In the genomic region with DNA sequence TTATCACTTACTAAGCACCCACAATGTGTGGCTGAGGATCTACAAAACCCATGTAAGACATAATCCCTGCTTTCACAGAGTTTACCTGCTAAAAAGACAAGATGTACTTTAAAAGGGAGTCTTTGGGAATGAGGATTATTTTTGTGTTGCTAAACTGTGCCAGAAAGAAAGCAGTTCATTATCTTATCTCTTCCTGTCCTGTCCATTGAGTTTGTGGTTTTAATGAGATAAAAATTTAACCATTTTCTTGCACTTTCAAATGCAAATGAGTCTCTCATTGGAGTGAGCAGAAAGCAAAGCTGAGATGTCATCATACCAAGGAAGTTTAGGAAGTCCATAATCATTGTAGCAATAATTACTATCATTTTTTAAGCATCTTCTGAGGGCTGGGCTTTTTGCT, we compare ENCODE assay signal across 2 cellular contexts.
TF ChIP-seq lines count a peak whose summit lies in the region.

No MANE protein-coding gene starts in this region.

TF ChIP-seq in GM23338, 12 proteins besides CTCF, POLR2A, EP300 and RAD21 (continued from another document):
- TF ChIP-seq EZH2phosphoT487 (IDR thresholded peaks at IDR 0.05; ENCODE audit: unreplicated experiment) = no peak
- TF ChIP-seq, protein P1, sequence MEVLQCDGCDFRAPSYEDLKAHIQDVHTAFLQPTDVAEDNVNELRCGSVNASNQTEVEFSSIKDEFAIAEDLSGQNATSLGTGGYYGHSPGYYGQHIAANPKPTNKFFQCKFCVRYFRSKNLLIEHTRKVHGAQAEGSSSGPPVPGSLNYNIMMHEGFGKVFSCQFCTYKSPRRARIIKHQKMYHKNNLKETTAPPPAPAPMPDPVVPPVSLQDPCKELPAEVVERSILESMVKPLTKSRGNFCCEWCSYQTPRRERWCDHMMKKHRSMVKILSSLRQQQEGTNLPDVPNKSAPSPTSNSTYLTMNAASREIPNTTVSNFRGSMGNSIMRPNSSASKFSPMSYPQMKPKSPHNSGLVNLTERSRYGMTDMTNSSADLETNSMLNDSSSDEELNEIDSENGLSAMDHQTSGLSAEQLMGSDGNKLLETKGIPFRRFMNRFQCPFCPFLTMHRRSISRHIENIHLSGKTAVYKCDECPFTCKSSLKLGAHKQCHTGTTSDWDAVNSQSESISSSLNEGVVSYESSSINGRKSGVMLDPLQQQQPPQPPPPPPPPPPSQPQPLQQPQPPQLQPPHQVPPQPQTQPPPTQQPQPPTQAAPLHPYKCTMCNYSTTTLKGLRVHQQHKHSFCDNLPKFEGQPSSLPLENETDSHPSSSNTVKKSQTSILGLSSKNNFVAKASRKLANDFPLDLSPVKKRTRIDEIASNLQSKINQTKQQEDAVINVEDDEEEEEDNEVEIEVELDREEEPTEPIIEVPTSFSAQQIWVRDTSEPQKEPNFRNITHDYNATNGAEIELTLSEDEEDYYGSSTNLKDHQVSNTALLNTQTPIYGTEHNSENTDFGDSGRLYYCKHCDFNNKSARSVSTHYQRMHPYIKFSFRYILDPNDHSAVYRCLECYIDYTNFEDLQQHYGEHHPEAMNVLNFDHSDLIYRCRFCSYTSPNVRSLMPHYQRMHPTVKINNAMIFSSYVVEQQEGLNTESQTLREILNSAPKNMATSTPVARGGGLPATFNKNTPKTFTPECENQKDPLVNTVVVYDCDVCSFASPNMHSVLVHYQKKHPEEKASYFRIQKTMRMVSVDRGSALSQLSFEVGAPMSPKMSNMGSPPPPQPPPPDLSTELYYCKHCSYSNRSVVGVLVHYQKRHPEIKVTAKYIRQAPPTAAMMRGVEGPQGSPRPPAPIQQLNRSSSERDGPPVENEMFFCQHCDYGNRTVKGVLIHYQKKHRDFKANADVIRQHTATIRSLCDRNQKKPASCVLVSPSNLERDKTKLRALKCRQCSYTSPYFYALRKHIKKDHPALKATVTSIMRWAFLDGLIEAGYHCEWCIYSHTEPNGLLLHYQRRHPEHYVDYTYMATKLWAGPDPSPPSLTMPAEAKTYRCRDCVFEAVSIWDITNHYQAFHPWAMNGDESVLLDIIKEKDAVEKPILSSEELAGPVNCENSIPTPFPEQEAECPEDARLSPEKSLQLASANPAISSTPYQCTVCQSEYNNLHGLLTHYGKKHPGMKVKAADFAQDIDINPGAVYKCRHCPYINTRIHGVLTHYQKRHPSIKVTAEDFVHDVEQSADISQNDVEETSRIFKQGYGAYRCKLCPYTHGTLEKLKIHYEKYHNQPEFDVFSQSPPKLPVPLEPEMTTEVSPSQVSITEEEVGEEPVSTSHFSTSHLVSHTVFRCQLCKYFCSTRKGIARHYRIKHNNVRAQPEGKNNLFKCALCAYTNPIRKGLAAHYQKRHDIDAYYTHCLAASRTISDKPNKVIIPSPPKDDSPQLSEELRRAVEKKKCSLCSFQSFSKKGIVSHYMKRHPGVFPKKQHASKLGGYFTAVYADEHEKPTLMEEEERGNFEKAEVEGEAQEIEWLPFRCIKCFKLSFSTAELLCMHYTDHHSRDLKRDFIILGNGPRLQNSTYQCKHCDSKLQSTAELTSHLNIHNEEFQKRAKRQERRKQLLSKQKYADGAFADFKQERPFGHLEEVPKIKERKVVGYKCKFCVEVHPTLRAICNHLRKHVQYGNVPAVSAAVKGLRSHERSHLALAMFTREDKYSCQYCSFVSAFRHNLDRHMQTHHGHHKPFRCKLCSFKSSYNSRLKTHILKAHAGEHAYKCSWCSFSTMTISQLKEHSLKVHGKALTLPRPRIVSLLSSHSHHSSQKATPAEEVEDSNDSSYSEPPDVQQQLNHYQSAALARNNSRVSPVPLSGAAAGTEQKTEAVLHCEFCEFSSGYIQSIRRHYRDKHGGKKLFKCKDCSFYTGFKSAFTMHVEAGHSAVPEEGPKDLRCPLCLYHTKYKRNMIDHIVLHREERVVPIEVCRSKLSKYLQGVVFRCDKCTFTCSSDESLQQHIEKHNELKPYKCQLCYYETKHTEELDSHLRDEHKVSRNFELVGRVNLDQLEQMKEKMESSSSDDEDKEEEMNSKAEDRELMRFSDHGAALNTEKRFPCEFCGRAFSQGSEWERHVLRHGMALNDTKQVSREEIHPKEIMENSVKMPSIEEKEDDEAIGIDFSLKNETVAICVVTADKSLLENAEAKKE (CRISPR knock-in tag; IDR thresholded peaks at IDR 0.05) = no peak
- no peak for TF ChIP-seq EZH2 (IDR thresholded peaks at IDR 0.05; ENCODE audit: low read depth, unreplicated experiment)
- TF ChIP-seq, protein P2, sequence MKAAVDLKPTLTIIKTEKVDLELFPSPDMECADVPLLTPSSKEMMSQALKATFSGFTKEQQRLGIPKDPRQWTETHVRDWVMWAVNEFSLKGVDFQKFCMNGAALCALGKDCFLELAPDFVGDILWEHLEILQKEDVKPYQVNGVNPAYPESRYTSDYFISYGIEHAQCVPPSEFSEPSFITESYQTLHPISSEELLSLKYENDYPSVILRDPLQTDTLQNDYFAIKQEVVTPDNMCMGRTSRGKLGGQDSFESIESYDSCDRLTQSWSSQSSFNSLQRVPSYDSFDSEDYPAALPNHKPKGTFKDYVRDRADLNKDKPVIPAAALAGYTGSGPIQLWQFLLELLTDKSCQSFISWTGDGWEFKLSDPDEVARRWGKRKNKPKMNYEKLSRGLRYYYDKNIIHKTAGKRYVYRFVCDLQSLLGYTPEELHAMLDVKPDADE (IDR thresholded peaks at IDR 0.05) = no peak
- no peak for TF ChIP-seq CREB1 (CRISPR knock-in tag; IDR thresholded peaks at IDR 0.05; ENCODE audit: low read depth)
- TF ChIP-seq STAT1 (IDR thresholded peaks at IDR 0.05; ENCODE audit: unreplicated experiment) = no peak
- no peak for TF ChIP-seq NANOG (IDR thresholded peaks at IDR 0.05; ENCODE audit: borderline replicate concordance)
- no peak for TF ChIP-seq JUNB (IDR thresholded peaks at IDR 0.05; ENCODE audit: unreplicated experiment)

TF ChIP-seq in HepG2, 621 proteins besides CTCF, POLR2A, EP300 and RAD21 (continued from another document):
- no peak for TF ChIP-seq KDM2A (CRISPR knock-in tag; IDR thresholded peaks at IDR 0.05; ENCODE audit: borderline replicate concordance, low read depth)
- TF ChIP-seq, protein P3, sequence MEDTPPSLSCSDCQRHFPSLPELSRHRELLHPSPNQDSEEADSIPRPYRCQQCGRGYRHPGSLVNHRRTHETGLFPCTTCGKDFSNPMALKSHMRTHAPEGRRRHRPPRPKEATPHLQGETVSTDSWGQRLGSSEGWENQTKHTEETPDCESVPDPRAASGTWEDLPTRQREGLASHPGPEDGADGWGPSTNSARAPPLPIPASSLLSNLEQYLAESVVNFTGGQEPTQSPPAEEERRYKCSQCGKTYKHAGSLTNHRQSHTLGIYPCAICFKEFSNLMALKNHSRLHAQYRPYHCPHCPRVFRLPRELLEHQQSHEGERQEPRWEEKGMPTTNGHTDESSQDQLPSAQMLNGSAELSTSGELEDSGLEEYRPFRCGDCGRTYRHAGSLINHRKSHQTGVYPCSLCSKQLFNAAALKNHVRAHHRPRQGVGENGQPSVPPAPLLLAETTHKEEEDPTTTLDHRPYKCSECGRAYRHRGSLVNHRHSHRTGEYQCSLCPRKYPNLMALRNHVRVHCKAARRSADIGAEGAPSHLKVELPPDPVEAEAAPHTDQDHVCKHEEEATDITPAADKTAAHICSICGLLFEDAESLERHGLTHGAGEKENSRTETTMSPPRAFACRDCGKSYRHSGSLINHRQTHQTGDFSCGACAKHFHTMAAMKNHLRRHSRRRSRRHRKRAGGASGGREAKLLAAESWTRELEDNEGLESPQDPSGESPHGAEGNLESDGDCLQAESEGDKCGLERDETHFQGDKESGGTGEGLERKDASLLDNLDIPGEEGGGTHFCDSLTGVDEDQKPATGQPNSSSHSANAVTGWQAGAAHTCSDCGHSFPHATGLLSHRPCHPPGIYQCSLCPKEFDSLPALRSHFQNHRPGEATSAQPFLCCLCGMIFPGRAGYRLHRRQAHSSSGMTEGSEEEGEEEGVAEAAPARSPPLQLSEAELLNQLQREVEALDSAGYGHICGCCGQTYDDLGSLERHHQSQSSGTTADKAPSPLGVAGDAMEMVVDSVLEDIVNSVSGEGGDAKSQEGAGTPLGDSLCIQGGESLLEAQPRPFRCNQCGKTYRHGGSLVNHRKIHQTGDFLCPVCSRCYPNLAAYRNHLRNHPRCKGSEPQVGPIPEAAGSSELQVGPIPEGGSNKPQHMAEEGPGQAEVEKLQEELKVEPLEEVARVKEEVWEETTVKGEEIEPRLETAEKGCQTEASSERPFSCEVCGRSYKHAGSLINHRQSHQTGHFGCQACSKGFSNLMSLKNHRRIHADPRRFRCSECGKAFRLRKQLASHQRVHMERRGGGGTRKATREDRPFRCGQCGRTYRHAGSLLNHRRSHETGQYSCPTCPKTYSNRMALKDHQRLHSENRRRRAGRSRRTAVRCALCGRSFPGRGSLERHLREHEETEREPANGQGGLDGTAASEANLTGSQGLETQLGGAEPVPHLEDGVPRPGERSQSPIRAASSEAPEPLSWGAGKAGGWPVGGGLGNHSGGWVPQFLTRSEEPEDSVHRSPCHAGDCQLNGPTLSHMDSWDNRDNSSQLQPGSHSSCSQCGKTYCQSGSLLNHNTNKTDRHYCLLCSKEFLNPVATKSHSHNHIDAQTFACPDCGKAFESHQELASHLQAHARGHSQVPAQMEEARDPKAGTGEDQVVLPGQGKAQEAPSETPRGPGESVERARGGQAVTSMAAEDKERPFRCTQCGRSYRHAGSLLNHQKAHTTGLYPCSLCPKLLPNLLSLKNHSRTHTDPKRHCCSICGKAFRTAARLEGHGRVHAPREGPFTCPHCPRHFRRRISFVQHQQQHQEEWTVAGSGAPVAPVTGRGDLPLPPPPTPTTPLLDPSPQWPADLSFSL (CRISPR knock-in tag; IDR thresholded peaks at IDR 0.05) = no peak
- no peak for TF ChIP-seq TGIF2 (CRISPR knock-in tag; IDR thresholded peaks at IDR 0.05)
- no peak for TF ChIP-seq TBL1XR1 (IDR thresholded peaks at IDR 0.05; ENCODE audit: borderline replicate concordance, low read length, partially characterized antibody)
- no peak for TF ChIP-seq ZNF350 (CRISPR knock-in tag; IDR thresholded peaks at IDR 0.05; ENCODE audit: borderline replicate concordance, low read depth)
- TF ChIP-seq HNRNPL (IDR thresholded peaks at IDR 0.05; ENCODE audit: low read depth, low read length) = no peak
